27 cellular contexts compared by ENCODE assay signal in genomic region chr1:101080859-101081258, GRCh38. TPM values are rescaled to one million over a fixed set of nuclear protein-coding genes. Genes with fewer than 3 reads are reported as not detected.
A peak's percentile ranks its signal among the peaks of the same experiment; 100 is the strongest.
DNase-seq lines count a peak whose midpoint lies in the region; ATAC-seq, FAIRE-seq and TF ChIP-seq lines count a peak whose summit lies in the region.
"Had no signal": no experiment of that assay in that cellular context is flagged by ENCODE, and none has a peak within 500 bp of the region (broad histone marks: within the 10 kb centered on the region; RNA-seq: fewer than 3 reads in every experiment).

No MANE protein-coding gene starts in this region.

- TF ChIP-seq RAD21 in HepG2 (CRISPR knock-in tag; IDR thresholded peaks at IDR 0.05), result no peak

- peaks cover 50% of the 10 kb centered on the region for H3K4me1 Mint-ChIP-seq in activated CD4-positive, alpha-beta memory T cell treated with anti-CD3 and anti-CD28 coated beads, Interleukin-2, amount 10 ng/mL, durations not matched to agents 7 days and 5 days
- H3K4me1 Mint-ChIP-seq in activated CD4-positive, alpha-beta memory T cell treated with anti-CD3 and anti-CD28 coated beads for 36 hours (ENCODE audit: low read depth), result peaks cover 34% of the 10 kb centered on the region
- peaks cover 49% of the 10 kb centered on the region for H3K4me1 Mint-ChIP-seq in CD8-positive, alpha-beta T cell (ENCODE audit: low read depth)
- H3K4me1 Mint-ChIP-seq in stimulated activated effector memory CD8-positive, alpha-beta T cell treated with anti-CD3 and anti-CD28 coated beads, Interleukin-12 subunit alpha, Interleukin-12 subunit beta, amount 100 ng/mL, for 72 hours, result peaks cover 32% of the 10 kb centered on the region

- H3K27ac Mint-ChIP-seq in activated CD4-positive, alpha-beta memory T cell treated with anti-CD3 and anti-CD28 coated beads, Interleukin-2, amount 10 ng/mL, durations not matched to agents 7 days and 5 days, result peak overlapping the region; percentile 96
- no peak overlapping the region for H3K27ac Mint-ChIP-seq in activated CD4-positive, alpha-beta memory T cell treated with anti-CD3 and anti-CD28 coated beads for 36 hours
- H3K27ac Mint-ChIP-seq in CD8-positive, alpha-beta T cell, result peak overlapping the region; percentile 25
- peak overlapping the region; percentile 41 for H3K27ac Mint-ChIP-seq in stimulated activated effector memory CD8-positive, alpha-beta T cell treated with anti-CD3 and anti-CD28 coated beads, Interleukin-12 subunit alpha, Interleukin-12 subunit beta, amount 100 ng/mL, for 72 hours

- no peaks in the 10 kb centered on the region for H4K20me1 ChIP-seq in HepG2 (ENCODE audit: insufficient read depth, low read length)
- no peaks in the 10 kb centered on the region for H4K20me1 ChIP-seq in osteoblast (ENCODE audit: insufficient read depth, low read length)

- no peaks in the 10 kb centered on the region for H3K9me3 ChIP-seq in CD8-positive, alpha-beta T cell (ENCODE audit: low read length)
- H3K9me3 ChIP-seq in HepG2 (ENCODE audit: low read length), result no peaks in the 10 kb centered on the region
- H3K9me3 ChIP-seq in osteoblast (ENCODE audit: low read depth, low read length), result no peaks in the 10 kb centered on the region
- H3K9me3 ChIP-seq: ascending aorta, testis had no signal

- no peak for DNase-seq in activated CD4-positive, alpha-beta memory T cell treated with anti-CD3 and anti-CD28 coated beads, Interleukin-2, amount 10 ng/mL, durations not matched to agents 7 days and 5 days
- DNase-seq in activated CD4-positive, alpha-beta memory T cell treated with anti-CD3 and anti-CD28 coated beads for 36 hours, result no peak
- no peak for DNase-seq in CD8-positive, alpha-beta T cell
- DNase-seq in caudate nucleus (lab: John Stamatoyannopoulos, UW) (peak in 10 of 61 donors; percentile 1 to 24 (median 4)), HEK293T (ENCODE audit: extremely low spot score) (no peak), HepG2 (ENCODE audit: low spot score) (no peak), osteoblast (ENCODE audit: insufficient read length, low spot score, missing footprints) (no peak)
- DNase-seq in stimulated activated effector memory CD8-positive, alpha-beta T cell treated with anti-CD3 and anti-CD28 coated beads, Interleukin-12 subunit alpha, Interleukin-12 subunit beta, amount 100 ng/mL, for 72 hours (ENCODE audit: low spot score in 2 of 2), result no peak
- DNase-seq: cortex of kidney; effector memory CD4-positive, alpha-beta T cell; erythroblast; GF-D8; GM23248; mammary epithelial cell; NCI-H1436 treated with DMSO at 0.1 percent for 48 hours; NCI-H2107; NCI-H345; NCI-H69; retina; T1000; testis had no signal

- H3K4me3 ChIP-seq in CD8-positive, alpha-beta T cell (ENCODE audit: low read depth, low read length), result no peak overlapping the region
- H3K4me3 ChIP-seq in HepG2 (replicated peaks in 1 of 3; ENCODE audit: insufficient read depth in 1 of 3, low read depth in 2 of 3, low read length in 3 of 3), result no peak overlapping the region
- H3K4me3 ChIP-seq in osteoblast (ENCODE audit: insufficient read depth, low read length), result no peak overlapping the region
- H3K4me3 ChIP-seq: ascending aorta, GM23248, neural progenitor cell, testis had no signal

- H3K27me3 Mint-ChIP-seq in activated CD4-positive, alpha-beta memory T cell treated with anti-CD3 and anti-CD28 coated beads, Interleukin-2, amount 10 ng/mL, durations not matched to agents 7 days and 5 days, result no peaks in the 10 kb centered on the region
- H3K27me3 Mint-ChIP-seq in activated CD4-positive, alpha-beta memory T cell treated with anti-CD3 and anti-CD28 coated beads for 36 hours, result no peaks in the 10 kb centered on the region
- no peaks in the 10 kb centered on the region for H3K27me3 Mint-ChIP-seq in CD8-positive, alpha-beta T cell (ENCODE audit: low read depth)
- H3K27me3 Mint-ChIP-seq: B cell; stimulated activated naive CD8-positive, alpha-beta T cell treated with anti-CD3 and anti-CD28 coated beads, Interleukin-15, Interleukin-2, amounts not matched to agents 100 ng/mL and 50 ng/mL, for 24 hours had no signal

- no peak for TF ChIP-seq EP300 in HepG2 (IDR thresholded peaks at IDR 0.05; ENCODE audit: low read depth in 2 of 2, low read length in 2 of 2)
- no peak for TF ChIP-seq EP300 in HepG2 (CRISPR knock-in tag; IDR thresholded peaks at IDR 0.05; ENCODE audit: borderline replicate concordance)

- no peak overlapping the region for H3K4me3 Mint-ChIP-seq in activated CD4-positive, alpha-beta memory T cell treated with anti-CD3 and anti-CD28 coated beads, Interleukin-2, amount 10 ng/mL, durations not matched to agents 7 days and 5 days
- H3K4me3 Mint-ChIP-seq in activated CD4-positive, alpha-beta memory T cell treated with anti-CD3 and anti-CD28 coated beads for 36 hours, result no peak overlapping the region
- H3K4me3 Mint-ChIP-seq in CD8-positive, alpha-beta T cell, result no peak overlapping the region
- no peak overlapping the region for H3K4me3 Mint-ChIP-seq in stimulated activated effector memory CD8-positive, alpha-beta T cell treated with anti-CD3 and anti-CD28 coated beads, Interleukin-12 subunit alpha, Interleukin-12 subunit beta, amount 100 ng/mL, for 72 hours
- H3K4me3 Mint-ChIP-seq: neural progenitor cell had no signal

- WGBS in HepG2 (ENCODE audit: low lambda C conversion rate), result 97% methylated on average over 3 of the region's 3 CpGs

- H2AFZ ChIP-seq in HepG2 (ENCODE audit: low read length) (no peak overlapping the region), osteoblast (ENCODE audit: low read length) (no peak overlapping the region)
- H2AFZ ChIP-seq: GM23248, neural progenitor cell, parathyroid adenoma had no signal

- no peak for FAIRE-seq in HepG2 (lab: Jason Lieb, UNC)

- H3K27ac ChIP-seq in CD8-positive, alpha-beta T cell (ENCODE audit: low read depth, low read length), result no peak overlapping the region
- H3K27ac ChIP-seq in caudate nucleus (ENCODE audit: low read depth, low read length) (peak overlapping the region; percentile 68), HepG2 (ENCODE audit: extremely low read length, insufficient read depth, low read length) (no peak overlapping the region), osteoblast (ENCODE audit: low read depth, low read length) (no peak overlapping the region)
- H3K27ac ChIP-seq: ascending aorta, GM23248, neural progenitor cell, parathyroid adenoma, testis, VCaP had no signal

- peaks cover 77% of the 10 kb centered on the region for H3K36me3 Mint-ChIP-seq in activated CD4-positive, alpha-beta memory T cell treated with anti-CD3 and anti-CD28 coated beads, Interleukin-2, amount 10 ng/mL, durations not matched to agents 7 days and 5 days (ENCODE audit: low read depth)
- peaks cover 40% of the 10 kb centered on the region for H3K36me3 Mint-ChIP-seq in activated CD4-positive, alpha-beta memory T cell treated with anti-CD3 and anti-CD28 coated beads for 36 hours
- H3K36me3 Mint-ChIP-seq in CD8-positive, alpha-beta T cell, result peaks cover 38% of the 10 kb centered on the region
- H3K36me3 Mint-ChIP-seq in stimulated activated effector memory CD8-positive, alpha-beta T cell treated with anti-CD3 and anti-CD28 coated beads, Interleukin-12 subunit alpha, Interleukin-12 subunit beta, amount 100 ng/mL, for 72 hours, result peaks cover 4% of the 10 kb centered on the region

- TF ChIP-seq CTCF in CD8-positive, alpha-beta T cell (IDR thresholded peaks at IDR 0.05), result no peak
- TF ChIP-seq CTCF in HepG2 (CRISPR knock-in tag; IDR thresholded peaks at IDR 0.05) (no peak), osteoblast (IDR thresholded peaks at IDR 0.05; ENCODE audit: extremely low read depth, low read depth, low read length) (no peak)

- H3K27me3 ChIP-seq in CD8-positive, alpha-beta T cell (ENCODE audit: insufficient read depth, low read length), result no peaks in the 10 kb centered on the region
- H3K27me3 ChIP-seq in HepG2 (ENCODE audit: control insufficient read depth in 1 of 2, insufficient read depth in 2 of 2, low read length in 2 of 2) (no peaks in the 10 kb centered on the region), osteoblast (ENCODE audit: insufficient read depth, low read length) (no peaks in the 10 kb centered on the region)
- H3K27me3 ChIP-seq: ascending aorta, neural progenitor cell, testis had no signal

- no peaks in the 10 kb centered on the region for H3K36me3 ChIP-seq in CD8-positive, alpha-beta T cell (ENCODE audit: insufficient read depth, low read length)
- no peaks in the 10 kb centered on the region for H3K36me3 ChIP-seq in HepG2 (replicated peaks in 1 of 2; ENCODE audit: control insufficient read depth in 1 of 2, insufficient read depth in 2 of 2, low read length in 2 of 2)
- peaks cover 10% of the 10 kb centered on the region for H3K36me3 ChIP-seq in osteoblast (ENCODE audit: insufficient read depth, low read length)
- H3K36me3 ChIP-seq: ascending aorta, neural progenitor cell had no signal

- ATAC-seq in CD8-positive, alpha-beta T cell, result no peak
- no peak for ATAC-seq in stimulated activated effector memory CD8-positive, alpha-beta T cell treated with anti-CD3 and anti-CD28 coated beads, Interleukin-12 subunit alpha, Interleukin-12 subunit beta, amount 100 ng/mL, for 72 hours
- no peak for ATAC-seq in HepG2

- intact Hi-C loops in activated CD4-positive, alpha-beta memory T cell treated with anti-CD3 and anti-CD28 coated beads for 36 hours (cut with micrococcal nuclease), result loop anchor here (1.0 to 2.0 kb wide), 3 partner anchors 16 to 208 kb away; no protein-coding TSS in a partner anchor
- intact Hi-C loops in CD8-positive, alpha-beta T cell (cut with DNase I, micrococcal nuclease), result loop anchor here in 1 of 2 experiments (2.0 kb wide), 2 partner anchors 14 to 32 kb away; no protein-coding TSS in a partner anchor
- intact Hi-C loops in HepG2 (cut with micrococcal nuclease; ENCODE audit: unreplicated experiment), result no loop called here

- no peak for TF ChIP-seq POLR2A in HepG2 (IDR thresholded peaks at IDR 0.05; ENCODE audit: insufficient read depth in 1 of 2, low read depth in 2 of 2, low read length in 2 of 2)

- peaks cover 35% of the 10 kb centered on the region for H3K4me1 ChIP-seq in CD8-positive, alpha-beta T cell (ENCODE audit: insufficient read depth, low read length)
- H3K4me1 ChIP-seq in HepG2 (ENCODE audit: insufficient read depth, low read length) (no peaks in the 10 kb centered on the region), osteoblast (ENCODE audit: insufficient read depth, low read length) (no peaks in the 10 kb centered on the region)
- H3K4me1 ChIP-seq: ascending aorta, parathyroid adenoma, testis had no signal

- in situ Hi-C loops in HepG2 (cut with HindIII; ENCODE audit: extremely low pct_ligation_motif_present, low pct_unique_long_range_greater_than_20kb), result no loop called here

- POLR2A ChIA-PET in activated CD4-positive, alpha-beta memory T cell treated with anti-CD3 and anti-CD28 coated beads, Interleukin-2, amount 10 ng/mL, durations not matched to agents 7 days and 5 days (lab: Charles Lee), result interaction anchor here (0.6 to 7.3 kb wide), 18 partner anchors 9 to 209 kb away, joined by 3 to 52 read pairs (median 8); partner anchors contain the start of gene S1PR1
- POLR2A ChIA-PET in activated CD4-positive, alpha-beta memory T cell treated with anti-CD3 and anti-CD28 coated beads for 36 hours (lab: Charles Lee), result interaction anchor here (1.3 kb wide), 1 partner anchor 17 kb away, joined by 3 read pairs; no protein-coding TSS in a partner anchor
- POLR2A ChIA-PET in CD8-positive, alpha-beta T cell (lab: Charles Lee), result interaction anchor here (0.5 to 0.9 kb wide), 2 partner anchors 56 to 671 kb away, joined by 3 to 4 read pairs; no protein-coding TSS in a partner anchor
- POLR2A ChIA-PET in HEK293T (lab: Yijun Ruan, JAX) (no interaction called here), HepG2 (lab: Yijun Ruan, JAX) (no interaction called here)

- H3K9ac ChIP-seq in HepG2 (ENCODE audit: insufficient read depth, low read depth, low read length), result no peak overlapping the region
- H3K9ac ChIP-seq: GM23248, neural progenitor cell, parathyroid adenoma had no signal

- H3K79me2 ChIP-seq in HepG2 (ENCODE audit: insufficient read depth, low read length), result no peaks in the 10 kb centered on the region
- H3K79me2 ChIP-seq in osteoblast (ENCODE audit: insufficient read depth, low read length), result no peaks in the 10 kb centered on the region
- H3K79me2 ChIP-seq: parathyroid adenoma had no signal

- H3K4me2 ChIP-seq in HepG2 (ENCODE audit: low read depth, low read length) (no peak overlapping the region), osteoblast (ENCODE audit: insufficient read depth, low read length) (no peak overlapping the region)
- H3K4me2 ChIP-seq: neural progenitor cell had no signal

- CTCF ChIA-PET in activated CD4-positive, alpha-beta memory T cell treated with anti-CD3 and anti-CD28 coated beads, Interleukin-2, amount 10 ng/mL, durations not matched to agents 7 days and 5 days (lab: Charles Lee), result interaction anchor here (1.2 to 3.0 kb wide), 6 partner anchors 29 to 208 kb away, joined by 3 to 23 read pairs (median 7); partner anchors contain the start of gene S1PR1
- CTCF ChIA-PET in activated CD4-positive, alpha-beta memory T cell treated with anti-CD3 and anti-CD28 coated beads for 36 hours (lab: Charles Lee), result interaction anchor here (0.7 to 1.3 kb wide), 2 partner anchors 158 to 208 kb away, joined by 3 read pairs; no protein-coding TSS in a partner anchor
- CTCF ChIA-PET in CD8-positive, alpha-beta T cell (lab: Charles Lee), result interaction anchor here (0.9 to 1.7 kb wide), 6 partner anchors 43 to 208 kb away, joined by 3 to 5 read pairs (median 4); no protein-coding TSS in a partner anchor
- CTCF ChIA-PET in HEK293T (lab: Yijun Ruan, JAX), result no interaction called here
- CTCF ChIA-PET in HepG2 (lab: Yijun Ruan, JAX; ENCODE audit: low intra/inter-chr PET ratio, low total read pairs), result no interaction called here

- peaks cover 40% of the 10 kb centered on the region for H3K9me3 Mint-ChIP-seq in activated CD4-positive, alpha-beta memory T cell treated with anti-CD3 and anti-CD28 coated beads, Interleukin-2, amount 10 ng/mL, durations not matched to agents 7 days and 5 days
- peaks cover 3% of the 10 kb centered on the region for H3K9me3 Mint-ChIP-seq in activated CD4-positive, alpha-beta memory T cell treated with anti-CD3 and anti-CD28 coated beads for 36 hours
- H3K9me3 Mint-ChIP-seq in CD8-positive, alpha-beta T cell, result no peaks in the 10 kb centered on the region
- no peaks in the 10 kb centered on the region for H3K9me3 Mint-ChIP-seq in stimulated activated effector memory CD8-positive, alpha-beta T cell treated with anti-CD3 and anti-CD28 coated beads, Interleukin-12 subunit alpha, Interleukin-12 subunit beta, amount 100 ng/mL, for 72 hours
- H3K9me3 Mint-ChIP-seq: neural progenitor cell; stimulated activated naive CD8-positive, alpha-beta T cell treated with anti-CD3 and anti-CD28 coated beads, Interleukin-15, Interleukin-2, amounts not matched to agents 100 ng/mL and 50 ng/mL, for 24 hours had no signal

- BruUV-seq in HepG2 (replicated peaks; lab: Mats Ljungman, UMichigan), result no TSS peak

RNA-seq across cellular contexts. Expression of gene DPH5, which starts 55.3 kb away (rescaled TPM):
- 10 to 100 TPM; 25.5 to 33.2 TPM for total RNA-seq in activated CD4-positive, alpha-beta memory T cell treated with anti-CD3 and anti-CD28 coated beads, Interleukin-2, amount 10 ng/mL, durations not matched to agents 7 days and 5 days
- 10 to 100 TPM; 56.5 to 59.6 TPM for total RNA-seq in activated CD4-positive, alpha-beta memory T cell treated with anti-CD3 and anti-CD28 coated beads for 36 hours
- total RNA-seq in CD8-positive, alpha-beta T cell, result 10 to 100 TPM; 32.1 to 40.7 TPM
- 53.2 and 71.9 TPM in 2 replicates for total RNA-seq in HepG2 (2016; rRNA removed; fragmentation: Illumina TruSeq; extraction: Trizol)
- total RNA-seq in HepG2 (2016; cell fraction: cytosol; rRNA removed; fragmentation: Illumina TruSeq; extraction: Trizol; ENCODE audit: low read depth), result 33.1 and 38.2 TPM in 2 replicates
- 46.8 and 68.3 TPM in 2 replicates for total RNA-seq in HepG2 (2016; cell fraction: insoluble cytoplasmic fraction; rRNA removed; fragmentation: Illumina TruSeq; extraction: Trizol)
- 65.5 and 77.5 TPM in 2 replicates for total RNA-seq in HepG2 (2016; cell fraction: membrane; rRNA removed; fragmentation: Illumina TruSeq; extraction: Trizol)
- total RNA-seq in HepG2 (2016; cell fraction: nucleus; rRNA removed; fragmentation: Illumina TruSeq; extraction: Trizol), result 32.7 and 34.5 TPM in 2 replicates
- polyA plus RNA-seq in HepG2 (2011; rRNA removed), result 53.2 and 79.6 TPM in 2 replicates
- polyA plus RNA-seq in HepG2 (2011; cell fraction: cytosol; rRNA removed), result 39.6 and 62.6 TPM in 2 replicates
- 13.5 and 22.1 TPM in 2 replicates for polyA plus RNA-seq in HepG2 (2011; cell fraction: nucleus; rRNA removed)
- 49.4 and 52.3 TPM in 2 replicates for polyA plus RNA-seq in HepG2 (2012)
- polyA plus RNA-seq in HepG2 (2016; cell fraction: cytosol; fragmentation: Illumina TruSeq; extraction: Trizol; ENCODE audit: low read depth), result 33.4 and 40.5 TPM in 2 replicates
- 72.7 and 77.7 TPM in 2 replicates for polyA plus RNA-seq in HepG2 (2016; cell fraction: insoluble cytoplasmic fraction; fragmentation: Illumina TruSeq; extraction: Trizol; ENCODE audit: low read depth)
- 66.6 and 74.5 TPM in 2 replicates for polyA plus RNA-seq in HepG2 (2016; cell fraction: membrane; fragmentation: Illumina TruSeq; extraction: Trizol; ENCODE audit: low read depth)
- 45.1 and 49.4 TPM in 2 replicates for polyA plus RNA-seq in HepG2 (2016; cell fraction: nucleus; fragmentation: Illumina TruSeq; extraction: Trizol; ENCODE audit: insufficient read depth, low read depth)
- polyA minus RNA-seq in HepG2 (2011; rRNA and poly(A)+ RNA removed; ENCODE audit: low replicate concordance), result 13.1 and 26.7 TPM in 2 replicates
- 15.5 and 18.1 TPM in 2 replicates for polyA minus RNA-seq in HepG2 (2011; cell fraction: cytosol; rRNA and poly(A)+ RNA removed)
- polyA minus RNA-seq in HepG2 (2011; cell fraction: nucleus; rRNA and poly(A)+ RNA removed), result 22.7 and 31.3 TPM in 2 replicates
- total RNA-seq in osteoblast, result 32.1 and 33.3 TPM in 2 replicates

Comparison
In these comparisons a context has a peak if more than half of its experiments do, and no peak if none do; other contexts are left out.
1. CTCF ChIA-PET loops: an anchor here in activated CD4-positive, alpha-beta memory T cell treated with anti-CD3 and anti-CD28 coated beads, Interleukin-2, amount 10 ng/mL, durations not matched to agents 7 days and 5 days (1.2 to 3.0 kb wide), activated CD4-positive, alpha-beta memory T cell treated with anti-CD3 and anti-CD28 coated beads for 36 hours (0.7 to 1.3 kb wide) and CD8-positive, alpha-beta T cell (0.9 to 1.7 kb wide); none called in HEK293T and HepG2.
2. POLR2A ChIA-PET loops: an anchor here in activated CD4-positive, alpha-beta memory T cell treated with anti-CD3 and anti-CD28 coated beads, Interleukin-2, amount 10 ng/mL, durations not matched to agents 7 days and 5 days (0.6 to 7.3 kb wide), activated CD4-positive, alpha-beta memory T cell treated with anti-CD3 and anti-CD28 coated beads for 36 hours (1.3 kb wide) and CD8-positive, alpha-beta T cell (0.5 to 0.9 kb wide); none called in HEK293T and HepG2.